Comparison of ENCODE assay signal across 1 cellular context in the genomic region with DNA sequence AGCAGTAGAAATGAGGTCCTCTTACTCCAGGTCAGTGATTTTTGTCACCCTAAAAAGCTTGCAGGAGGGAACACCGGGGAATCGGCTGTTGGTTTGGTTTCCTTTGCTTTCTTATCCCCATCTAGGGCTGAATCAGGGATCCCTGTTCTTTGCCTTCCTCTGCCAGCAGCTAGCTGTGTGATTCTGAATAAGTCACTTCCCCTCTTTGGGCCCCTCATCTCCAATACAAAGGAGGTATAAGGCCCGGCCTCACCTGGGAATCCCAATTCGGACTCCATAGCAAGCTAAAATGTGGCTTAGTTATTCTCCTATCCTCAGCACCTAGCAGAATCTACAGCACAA.
A peak's percentile ranks its signal among the peaks of the same experiment; 100 is the strongest.
TF ChIP-seq lines count a peak whose summit lies in the region.

No MANE protein-coding gene starts in this region.

TF ChIP-seq in H1, 55 proteins besides CTCF, POLR2A, EP300 and RAD21:
- TF ChIP-seq KDM4A (IDR thresholded peaks at IDR 0.05; ENCODE audit: low read depth, low read length, severe bottlenecking) (no peak), EGR1 (IDR thresholded peaks at IDR 0.05; ENCODE audit: borderline replicate concordance, low read depth, low read length) (no peak), CBX8 (IDR thresholded peaks at IDR 0.05; ENCODE audit: borderline replicate concordance, low read depth, low read length) (no peak), TAF1 (IDR thresholded peaks at IDR 0.05; ENCODE audit: low read depth, low read length) (peak; percentile 39; the same call in 1 of the 2 replicates), TCF12 (IDR thresholded peaks at IDR 0.05; ENCODE audit: low read depth, low read length) (no peak), RBBP5 (IDR thresholded peaks at IDR 0.05; ENCODE audit: borderline replicate concordance, low read depth, low read length) (peak; percentile 67), EZH2 (IDR thresholded peaks at IDR 0.05; ENCODE audit: low read depth, low read length, severe bottlenecking) (peak; percentile 35), SP1 (IDR thresholded peaks at IDR 0.05; ENCODE audit: low read depth, low read length) (peak; percentile 45; the same call in 1 of the 2 replicates), SIX5 (IDR thresholded peaks at IDR 0.05; ENCODE audit: low read depth, low read length) (no peak), TAF7 (optimal IDR thresholded peaks at IDR 0.05; ENCODE audit: borderline replicate concordance, low read depth, low read length) (no peak), ASH2L (IDR thresholded peaks at IDR 0.05; ENCODE audit: low read length) (peak; percentile 75), GABPA (IDR thresholded peaks at IDR 0.05; ENCODE audit: borderline replicate concordance, insufficient read depth, low read length) (no peak)
- TF ChIP-seq, protein P1, sequence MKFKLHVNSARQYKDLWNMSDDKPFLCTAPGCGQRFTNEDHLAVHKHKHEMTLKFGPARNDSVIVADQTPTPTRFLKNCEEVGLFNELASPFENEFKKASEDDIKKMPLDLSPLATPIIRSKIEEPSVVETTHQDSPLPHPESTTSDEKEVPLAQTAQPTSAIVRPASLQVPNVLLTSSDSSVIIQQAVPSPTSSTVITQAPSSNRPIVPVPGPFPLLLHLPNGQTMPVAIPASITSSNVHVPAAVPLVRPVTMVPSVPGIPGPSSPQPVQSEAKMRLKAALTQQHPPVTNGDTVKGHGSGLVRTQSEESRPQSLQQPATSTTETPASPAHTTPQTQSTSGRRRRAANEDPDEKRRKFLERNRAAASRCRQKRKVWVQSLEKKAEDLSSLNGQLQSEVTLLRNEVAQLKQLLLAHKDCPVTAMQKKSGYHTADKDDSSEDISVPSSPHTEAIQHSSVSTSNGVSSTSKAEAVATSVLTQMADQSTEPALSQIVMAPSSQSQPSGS (IDR thresholded peaks at IDR 0.05; ENCODE audit: low read length): no peak
- TF ChIP-seq, protein P2, sequence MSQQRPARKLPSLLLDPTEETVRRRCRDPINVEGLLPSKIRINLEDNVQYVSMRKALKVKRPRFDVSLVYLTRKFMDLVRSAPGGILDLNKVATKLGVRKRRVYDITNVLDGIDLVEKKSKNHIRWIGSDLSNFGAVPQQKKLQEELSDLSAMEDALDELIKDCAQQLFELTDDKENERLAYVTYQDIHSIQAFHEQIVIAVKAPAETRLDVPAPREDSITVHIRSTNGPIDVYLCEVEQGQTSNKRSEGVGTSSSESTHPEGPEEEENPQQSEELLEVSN (IDR thresholded peaks at IDR 0.05): no peak
